1 cellular context compared by ENCODE assay signal in genomic region chr7:101133621-101134398, GRCh38.
TF ChIP-seq lines count a peak whose summit lies in the region.

No MANE protein-coding gene starts in this region.

TF ChIP-seq in K562, 482 proteins besides CTCF, POLR2A, EP300 and RAD21:
- TF ChIP-seq E2F6 (IDR thresholded peaks at IDR 0.05; ENCODE audit: borderline replicate concordance in 1 of 2, extremely low read depth in 1 of 2, insufficient read depth in 1 of 2, insufficient read length in 1 of 2, low read depth in 1 of 2, low read length in 1 of 2, poor library complexity in 1 of 2, severe bottlenecking in 1 of 2) (no peak), CGGBP1 (CRISPR knock-in tag; IDR thresholded peaks at IDR 0.05) (no peak), MBD2 (IDR thresholded peaks at IDR 0.05; ENCODE audit: borderline replicate concordance, low read depth) (0 out of 2 replicates have a peak, but pooled peaks have one; percentile 8), HMG20A (CRISPR knock-in tag; conservative IDR thresholded peaks at IDR 0.05) (no peak), ZNF445 (CRISPR knock-in tag; IDR thresholded peaks at IDR 0.05; ENCODE audit: low read depth) (no peak), TAF1 (IDR thresholded peaks at IDR 0.05; ENCODE audit: control insufficient read depth, extremely low read depth, insufficient read depth, low read length, severe bottlenecking) (no peak), ZNF232 (CRISPR knock-in tag; IDR thresholded peaks at IDR 0.05) (no peak), U2AF2 (optimal IDR thresholded peaks at IDR 0.05; ENCODE audit: low read depth, low read length) (no peak), CBFA2T2 (conservative IDR thresholded peaks at IDR 0.05) (0 out of 2 replicates have a peak, but pooled peaks have one; percentile 12), ESRRB (CRISPR knock-in tag; IDR thresholded peaks at IDR 0.05; ENCODE audit: borderline replicate concordance) (no peak), CBX3 (IDR thresholded peaks at IDR 0.05; ENCODE audit: borderline replicate concordance in 1 of 2, low read length in 2 of 2) (no peak), ZNF253 (CRISPR knock-in tag; conservative IDR thresholded peaks at IDR 0.05) (no peak), KDM1A (IDR thresholded peaks at IDR 0.05) (0 out of 4 replicates have a peak, but pooled peaks of 1 of the 2 experiments have one; percentile 17), CBFA2T3 (IDR thresholded peaks at IDR 0.05) (peak; percentile 31; the same call in 1 of the 2 replicates), THAP7 (CRISPR knock-in tag; IDR thresholded peaks at IDR 0.05) (no peak), GTF2A2 (tag; IDR thresholded peaks at IDR 0.05) (no peak), HNRNPUL1 (IDR thresholded peaks at IDR 0.05; ENCODE audit: low read length) (no peak), ZNF717 (CRISPR knock-in tag; IDR thresholded peaks at IDR 0.05) (no peak), POLR2H (tag; IDR thresholded peaks at IDR 0.05; ENCODE audit: low read depth) (no peak), ARID1B (IDR thresholded peaks at IDR 0.05) (peak; percentile 21; the same call in 1 of the 2 replicates), IFI16 (CRISPR knock-in tag; IDR thresholded peaks at IDR 0.05) (no peak), ZNF175 (CRISPR knock-in tag; IDR thresholded peaks at IDR 0.05; ENCODE audit: low read depth) (no peak), STAT5B (CRISPR knock-in tag; IDR thresholded peaks at IDR 0.05) (no peak), EGR1 (conservative IDR thresholded peaks at IDR 0.05) (peak; percentile 84), GTF2B (IDR thresholded peaks at IDR 0.05; ENCODE audit: extremely low read depth, insufficient read length) (no peak), ZSCAN29 (IDR thresholded peaks at IDR 0.05) (no peak), SOX6 (IDR thresholded peaks at IDR 0.05) (no peak), BACH1 (tag; IDR thresholded peaks at IDR 0.05) (no peak)
